In genomic region chr12:22255097-22255496, GRCh38 we compare ENCODE assay signal across 14 cellular contexts.
DNase-seq lines count a peak whose midpoint lies in the region; ATAC-seq and TF ChIP-seq lines count a peak whose summit lies in the region.
"Had no signal": no experiment of that assay in that cellular context is flagged by ENCODE, and none has a peak within 500 bp of the region (broad histone marks: within the 10 kb centered on the region; RNA-seq: fewer than 3 reads in every experiment).

No MANE protein-coding gene starts in this region.

- no peaks in the 10 kb centered on the region for H3K79me2 ChIP-seq in H9 (ENCODE audit: insufficient read depth, low read length)
- H3K79me2 ChIP-seq in neural cell (replicated peaks; ENCODE audit: insufficient read depth, low read length), result no peaks in the 10 kb centered on the region

- H2BK12ac ChIP-seq in H9 (ENCODE audit: insufficient read length, low read depth, low read length), result peak overlapping the region; percentile 60

- H3K4me3 ChIP-seq in adipocyte (ENCODE audit: low read length), result no peak overlapping the region
- peak overlapping the region; percentile 54 for H3K4me3 ChIP-seq in neural cell (ENCODE audit: low read length)
- H3K4me3 ChIP-seq in vagina, result no peak overlapping the region
- no peak overlapping the region for H3K4me3 ChIP-seq in tibial artery

- H3K4me1 Mint-ChIP-seq in H9, result no peaks in the 10 kb centered on the region

- no peak overlapping the region for H4K5ac ChIP-seq in H9 (ENCODE audit: insufficient read length, low read depth, low read length)

- no peak overlapping the region for H4K91ac ChIP-seq in H9 (ENCODE audit: insufficient read length, low read depth, low read length)

- intact Hi-C loops in vagina (cut with DNase I) (no loop called here), tibial artery (cut with DNase I; ENCODE audit: low total_unique reads) (no loop called here)

- DNase-seq in H9 (peak; percentile 68), adipocyte (ENCODE audit: low read depth) (peak; percentile 66), foreskin keratinocyte (peak; percentile 56 to 84), vagina (ENCODE audit: extremely low spot score in 2 of 2) (no peak), tibial artery (no peak)
- DNase-seq: activated CD8-positive, alpha-beta memory T cell treated with anti-CD3 and anti-CD28 coated beads, Interleukin-2, amount 50 U/mL, for 48 hours; small intestine had no signal

- TF ChIP-seq POLR2A in vagina (IDR thresholded peaks at IDR 0.05), result no peak

- H3K18ac ChIP-seq in H9 (ENCODE audit: insufficient read length, low read depth, low read length), result peak overlapping the region; percentile 75

- no peak overlapping the region for H3K4me3 Mint-ChIP-seq in H9
- H3K4me3 Mint-ChIP-seq: nephron had no signal

- H3K79me1 ChIP-seq in H9 (ENCODE audit: insufficient read depth, low read depth, low read length, poor library complexity, severe bottlenecking), result no peaks in the 10 kb centered on the region

- H3K36me3 ChIP-seq in adipocyte (ENCODE audit: control insufficient read depth, insufficient read depth, low read length, severe bottlenecking), result no peaks in the 10 kb centered on the region
- H3K36me3 ChIP-seq in neural cell (ENCODE audit: insufficient read depth, low read length), result no peaks in the 10 kb centered on the region
- H3K36me3 ChIP-seq in vagina, result no peaks in the 10 kb centered on the region
- no peaks in the 10 kb centered on the region for H3K36me3 ChIP-seq in tibial artery

- H3K14ac ChIP-seq in H9 (ENCODE audit: insufficient read depth, low read length), result no peak overlapping the region

- no peak overlapping the region for H2AK5ac ChIP-seq in H9 (ENCODE audit: insufficient read length, low read length)

- H2BK20ac ChIP-seq in H9 (ENCODE audit: low read depth, low read length, poor library complexity, severe bottlenecking), result no peak overlapping the region

- no peak overlapping the region for H3K27ac Mint-ChIP-seq in H9
- H3K27ac Mint-ChIP-seq: activated naive CD4-positive, alpha-beta T cell treated with anti-CD3 and anti-CD28 coated beads, Interleukin-2, amount 50 U/mL, for 72 hours; nephron had no signal

- TF ChIP-seq EP300 in neural cell (conservative IDR thresholded peaks at IDR 0.05; ENCODE audit: poor library complexity, severe bottlenecking), result no peak

- H2BK120ac ChIP-seq in H9 (ENCODE audit: low read depth, low read length, poor library complexity, severe bottlenecking), result no peak overlapping the region

- no peak for TF ChIP-seq CTCF in H9 (conservative IDR thresholded peaks at IDR 0.05)
- no peak for TF ChIP-seq CTCF in foreskin keratinocyte (conservative IDR thresholded peaks at IDR 0.05)
- TF ChIP-seq CTCF in neural cell (IDR thresholded peaks at IDR 0.05; ENCODE audit: poor library complexity, severe bottlenecking), result no peak
- no peak for TF ChIP-seq CTCF in vagina (IDR thresholded peaks at IDR 0.05)
- TF ChIP-seq CTCF in tibial artery (IDR thresholded peaks at IDR 0.05), result no peak

- ATAC-seq in foreskin keratinocyte (peak; percentile 98), HG02759 (IDR thresholded peaks at IDR 0.05; ENCODE audit: unreplicated experiment) (no peak), HG03342 (IDR thresholded peaks at IDR 0.05; ENCODE audit: unreplicated experiment) (no peak)
- ATAC-seq: activated CD4-positive, CD25-positive, alpha-beta regulatory T cell treated with anti-CD3 and anti-CD28 coated beads, Interleukin-2, amount 50 U/mL, for 24 hours; activated naive CD4-positive, alpha-beta T cell treated with anti-CD3 and anti-CD28 coated beads, Interleukin-2, amount 50 U/mL, for 72 hours had no signal

- no peak overlapping the region for H2BK15ac ChIP-seq in H9 (ENCODE audit: low read depth, low read length)

- no peak overlapping the region for H3K4ac ChIP-seq in H9 (ENCODE audit: low read depth, low read length)

- H3F3A ChIP-seq in neural cell (ENCODE audit: insufficient read depth, low read length, poor library complexity, severe bottlenecking), result no peaks in the 10 kb centered on the region

- no peak overlapping the region for H3T11ph ChIP-seq in H9 (ENCODE audit: low read length)

- H3K27ac ChIP-seq in H9 (ENCODE audit: insufficient read length, low read depth, low read length) (no peak overlapping the region), foreskin keratinocyte (peak overlapping the region; percentile 24), neural cell (ENCODE audit: low read length) (no peak overlapping the region), vagina (no peak overlapping the region), tibial artery (no peak overlapping the region)
- H3K27ac ChIP-seq: C4-2B had no signal

- H3K27me3 ChIP-seq in H9 (ENCODE audit: insufficient read depth, low read length) (no peaks in the 10 kb centered on the region; the same call in 1 of the 2 replicates), adipocyte (replicated peaks; ENCODE audit: control insufficient read depth, insufficient read depth, low read length) (no peaks in the 10 kb centered on the region), foreskin keratinocyte (no peaks in the 10 kb centered on the region), neural cell (ENCODE audit: insufficient read depth, low read depth, low read length) (no peaks in the 10 kb centered on the region), vagina (no peaks in the 10 kb centered on the region), tibial artery (no peaks in the 10 kb centered on the region)

- H3K36me3 Mint-ChIP-seq in H9 (ENCODE audit: insufficient read depth in 1 of 3, low read depth in 3 of 3), result no peaks in the 10 kb centered on the region
- H3K36me3 Mint-ChIP-seq: activated naive CD4-positive, alpha-beta T cell treated with anti-CD3 and anti-CD28 coated beads, Interleukin-2, amount 50 U/mL, for 72 hours had no signal

- H3K9me3 ChIP-seq in H9 (ENCODE audit: control insufficient read depth, low read depth, low read length) (no peaks in the 10 kb centered on the region), adipocyte (ENCODE audit: control insufficient read depth, low read length) (no peaks in the 10 kb centered on the region), neural cell (ENCODE audit: low read length) (no peaks in the 10 kb centered on the region), vagina (no peaks in the 10 kb centered on the region), tibial artery (no peaks in the 10 kb centered on the region)

- no CpG with 5 or more reads among the region's 11 CpGs for WGBS in H9 (ENCODE audit: extremely low coverage, insufficient read length, low lambda C conversion rate)

- no peak overlapping the region for H2BK5ac ChIP-seq in H9 (ENCODE audit: insufficient read length, low read length)

- H3K23ac ChIP-seq in H9 (ENCODE audit: insufficient read length, low read depth, low read length), result no peak overlapping the region

- no peaks in the 10 kb centered on the region for H3K23me2 ChIP-seq in H9 (ENCODE audit: insufficient read length, low read depth, low read length, poor library complexity, severe bottlenecking)

- no peaks in the 10 kb centered on the region for H4K20me1 ChIP-seq in H9 (ENCODE audit: control insufficient read depth, insufficient read depth, insufficient read length)
- no peaks in the 10 kb centered on the region for H4K20me1 ChIP-seq in neural cell (ENCODE audit: insufficient read depth)

- H3K56ac ChIP-seq in H9 (ENCODE audit: insufficient read length, low read depth, low read length), result no peak overlapping the region

- H2AFZ ChIP-seq in H9 (ENCODE audit: low read length), result no peak overlapping the region
- H2AFZ ChIP-seq in neural cell (ENCODE audit: low read depth, low read length), result no peak overlapping the region

- H4K8ac ChIP-seq in H9 (replicated peaks; ENCODE audit: insufficient read length, low read depth, low read length), result no peak overlapping the region

- H3K4me1 ChIP-seq in H9 (ENCODE audit: insufficient read depth, low read length) (peaks cover 4% of the 10 kb centered on the region; the same call in 1 of the 2 replicates), adipocyte (ENCODE audit: control insufficient read depth, insufficient read depth, low read length) (peaks cover 4% of the 10 kb centered on the region), foreskin keratinocyte (peaks cover 3% of the 10 kb centered on the region), vagina (peaks cover 31% of the 10 kb centered on the region), tibial artery (peaks cover 0 to 14% (median 7%) of the 10 kb centered on the region in 4 donors)

- H3K9me3 Mint-ChIP-seq in H9, result no peaks in the 10 kb centered on the region
- H3K9me3 Mint-ChIP-seq: activated naive CD4-positive, alpha-beta T cell treated with anti-CD3 and anti-CD28 coated beads, Interleukin-2, amount 50 U/mL, for 72 hours; nephron had no signal

- no peaks in the 10 kb centered on the region for H3K9me2 ChIP-seq in neural cell (ENCODE audit: insufficient read depth, low read length)

- H3K27me3 Mint-ChIP-seq in H9 (ENCODE audit: low read depth), result no peaks in the 10 kb centered on the region

- H3K9ac ChIP-seq in H9 (ENCODE audit: extremely low read depth, insufficient read length, low read length) (no peak overlapping the region), adipocyte (ENCODE audit: low read length) (no peak overlapping the region), neural cell (ENCODE audit: low read length) (peak overlapping the region; percentile 3)

- H3K4me2 ChIP-seq in H9 (ENCODE audit: insufficient read depth, insufficient read length, low read length), result no peak overlapping the region
- H3K4me2 ChIP-seq in neural cell (ENCODE audit: low read length), result peak overlapping the region; percentile 57

- no peak for TF ChIP-seq RAD21 in neural cell (conservative IDR thresholded peaks at IDR 0.05)

Comparison
In these comparisons a context has a peak if more than half of its experiments do, and no peak if none do; other contexts are left out.
1. DNase-seq: peak in H9 (single experiment), adipocyte (single experiment) and foreskin keratinocyte (2 of 2); none in vagina (0 of 2) and tibial artery (0 of 2).